Comparison of ENCODE assay signal across 17 cellular contexts in the genomic region with DNA sequence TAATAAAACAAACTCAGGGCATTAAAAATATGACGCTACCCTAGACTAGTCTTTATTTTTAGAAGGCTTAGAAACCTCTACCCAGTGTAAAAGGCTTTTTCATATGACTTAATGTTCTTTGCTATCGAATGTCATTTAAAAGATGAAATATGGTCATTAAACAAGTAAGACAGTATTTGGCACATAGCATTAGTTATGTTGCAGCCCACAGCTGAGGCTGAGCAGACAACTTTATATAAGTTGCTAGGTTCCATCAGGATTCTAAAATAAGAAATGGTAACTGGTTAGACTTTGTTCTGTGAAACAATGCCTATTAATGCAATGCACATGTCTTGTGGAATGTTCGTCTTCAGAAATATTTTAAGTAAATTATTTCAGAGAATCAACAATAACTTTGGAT. TPM values are rescaled to one million over a fixed set of nuclear protein-coding genes. Genes with fewer than 3 reads are reported as not detected.
A peak's percentile ranks its signal among the peaks of the same experiment; 100 is the strongest.
DNase-seq lines count a peak whose midpoint lies in the region; ATAC-seq, FAIRE-seq and TF ChIP-seq lines count a peak whose summit lies in the region.
"Had no signal": no experiment of that assay in that cellular context is flagged by ENCODE, and none has a peak within 500 bp of the region (broad histone marks: within the 10 kb centered on the region; RNA-seq: fewer than 3 reads in every experiment).

No MANE protein-coding gene starts in this region.

- H4K20me1 ChIP-seq in astrocyte (ENCODE audit: insufficient read depth, low read length) (no peaks in the 10 kb centered on the region), PC-3 (ENCODE audit: low read length) (no peaks in the 10 kb centered on the region)

- intact Hi-C loops in PC-3 (cut with micrococcal nuclease), result no loop called here

- H3K9ac ChIP-seq in astrocyte (ENCODE audit: low read length), result no peak overlapping the region
- no peak overlapping the region for H3K9ac ChIP-seq in PC-3 (ENCODE audit: low read length)

- no peaks in the 10 kb centered on the region for H3K4me1 Mint-ChIP-seq in astrocyte (ENCODE audit: low read depth, unreplicated experiment)
- H3K4me1 Mint-ChIP-seq: CD4-positive, CD25-positive, alpha-beta regulatory T cell; CD8-positive, alpha-beta memory T cell; IgD-negative memory B cell had no signal

- TF ChIP-seq CTCF in astrocyte (IDR thresholded peaks at IDR 0.05; ENCODE audit: insufficient read depth, low read depth, low read length) (no peak), PC-3 (conservative IDR thresholded peaks at IDR 0.05; ENCODE audit: low read depth, low read length) (no peak)

- H3K27me3 ChIP-seq in astrocyte (ENCODE audit: insufficient read depth, low read length) (no peaks in the 10 kb centered on the region), PC-3 (ENCODE audit: low read length) (no peaks in the 10 kb centered on the region)
- H3K27me3 ChIP-seq: BE2C had no signal

- H3K9me3 ChIP-seq in astrocyte (ENCODE audit: insufficient read depth, low read depth, low read length) (no peaks in the 10 kb centered on the region), PC-3 (ENCODE audit: low read length) (no peaks in the 10 kb centered on the region)
- H3K9me3 ChIP-seq: BE2C had no signal

- H3F3A ChIP-seq in PC-3 (ENCODE audit: low read length, unreplicated experiment), result no peaks in the 10 kb centered on the region

- no peak overlapping the region for H2AFZ ChIP-seq in astrocyte (ENCODE audit: low read depth, low read length)
- no peak overlapping the region for H2AFZ ChIP-seq in PC-3 (ENCODE audit: low read length)

- POLR2A ChIA-PET in PC-3 (lab: Charles Lee; ENCODE audit: unreplicated experiment), result interaction anchor here (0.6 to 1.1 kb wide), 3 partner anchors 10 to 93 kb away, joined by 3 to 6 read pairs (median 3); no protein-coding TSS in a partner anchor

- H3K36me3 Mint-ChIP-seq in astrocyte (ENCODE audit: low read depth, unreplicated experiment), result no peaks in the 10 kb centered on the region
- H3K36me3 Mint-ChIP-seq: CD4-positive, CD25-positive, alpha-beta regulatory T cell; CD8-positive, alpha-beta memory T cell had no signal

- H3K4me2 ChIP-seq in astrocyte (ENCODE audit: low read length), result no peak overlapping the region
- no peak overlapping the region for H3K4me2 ChIP-seq in PC-3 (ENCODE audit: low read length)

- H3K4me1 ChIP-seq in astrocyte (ENCODE audit: insufficient read depth, low read length), result no peaks in the 10 kb centered on the region
- no peaks in the 10 kb centered on the region for H3K4me1 ChIP-seq in PC-3 (ENCODE audit: insufficient read depth, low read length)
- H3K4me1 ChIP-seq: BE2C had no signal

- H3K4me3 Mint-ChIP-seq in astrocyte (ENCODE audit: unreplicated experiment), result no peak overlapping the region
- H3K4me3 Mint-ChIP-seq: CD4-positive, CD25-positive, alpha-beta regulatory T cell; CD8-positive, alpha-beta memory T cell; H9; IgD-negative memory B cell had no signal

- H3K36me3 ChIP-seq in astrocyte (ENCODE audit: insufficient read depth, low read length) (no peaks in the 10 kb centered on the region), PC-3 (ENCODE audit: low read depth, low read length) (no peaks in the 10 kb centered on the region)
- H3K36me3 ChIP-seq: BE2C had no signal

- H3K27ac ChIP-seq in astrocyte (ENCODE audit: low read depth, low read length) (no peak overlapping the region), PC-3 (ENCODE audit: low read length) (no peak overlapping the region)

- peak; percentile 54 for FAIRE-seq in astrocyte (lab: Jason Lieb, UNC)
- FAIRE-seq: HepG2 had no signal

- CTCF ChIA-PET in PC-3 (lab: Charles Lee), result no interaction called here

- no peak for ATAC-seq in PC-3
- ATAC-seq: HepG2 had no signal

- H3K9me3 Mint-ChIP-seq in astrocyte (ENCODE audit: unreplicated experiment), result no peaks in the 10 kb centered on the region
- H3K9me3 Mint-ChIP-seq: CD8-positive, alpha-beta memory T cell; H9; IgD-negative memory B cell had no signal

- DNase-seq in EH (ENCODE audit: low read depth), result peak; percentile 46
- no peak for DNase-seq in astrocyte (ENCODE audit: low read depth)
- peak; percentile 18 for DNase-seq in myocyte (ENCODE audit: low read depth)
- DNase-seq in stimulated activated CD4-positive, alpha-beta T cell treated with anti-CD3 and anti-CD28 coated beads, Interleukin-15, amount 100 ng/mL, for 24 hours, result no peak
- no peak for DNase-seq in PC-3
- DNase-seq in DMS79 treated with DMSO at 0.1 percent for 48 hours (lab: John Stamatoyannopoulos, UW), result no peak
- DNase-seq: BE2C; C1 segment of cervical spinal cord; CD4-positive, CD25-positive, alpha-beta regulatory T cell; CD8-positive, alpha-beta memory T cell; COR-L47; DMS 273 treated with DMSO at 0.1 percent for 48 hours; DMS53; GF-D8; H9 had no signal

- no peaks in the 10 kb centered on the region for H3K79me2 ChIP-seq in astrocyte (ENCODE audit: insufficient read depth, low read length)
- H3K79me2 ChIP-seq in PC-3 (ENCODE audit: low read length), result no peaks in the 10 kb centered on the region

- BruUV-seq in PC-3 (replicated peaks; lab: Mats Ljungman, UMichigan), result no TSS peak

- no peak overlapping the region for H3K4me3 ChIP-seq in astrocyte (ENCODE audit: insufficient read depth, low read depth, low read length)
- no peak overlapping the region for H3K4me3 ChIP-seq in PC-3 (ENCODE audit: low read length)

- no peaks in the 10 kb centered on the region for H3K9me2 ChIP-seq in PC-3 (replicated peaks; ENCODE audit: low read length)

- H3K27ac Mint-ChIP-seq in astrocyte (ENCODE audit: unreplicated experiment), result no peak overlapping the region
- H3K27ac Mint-ChIP-seq: CD4-positive, CD25-positive, alpha-beta regulatory T cell; CD8-positive, alpha-beta memory T cell; H9; IgD-negative memory B cell had no signal

- H3K27me3 Mint-ChIP-seq in astrocyte (ENCODE audit: low read depth, unreplicated experiment), result no peaks in the 10 kb centered on the region

RNA-seq across cellular contexts. Expression of gene PRSS12, which starts 10.4 kb away (rescaled TPM):
- 2.1 and 4.1 TPM in 2 replicates for total RNA-seq in astrocyte
- total RNA-seq in myocyte, result 1.5 and 7.3 TPM in 2 replicates
- polyA plus RNA-seq in myocyte (2012), result 3.7 TPM
- 0.58 and 1.5 TPM in 2 replicates for total RNA-seq in PC-3 (2014; rRNA removed)
- total RNA-seq: CD4-positive, CD25-positive, alpha-beta regulatory T cell; CD8-positive, alpha-beta memory T cell had no signal
- polyA plus RNA-seq: CD8-positive, alpha-beta memory T cell; HepG2; IgD-negative memory B cell had no signal

Comparison
In these comparisons a context has a peak if more than half of its experiments do, and no peak if none do; other contexts are left out.
1. DNase-seq: peak in EH (single experiment) and myocyte (single experiment); none in astrocyte (single experiment), stimulated activated CD4-positive, alpha-beta T cell treated with anti-CD3 and anti-CD28 coated beads, Interleukin-15, amount 100 ng/mL, for 24 hours (single experiment), PC-3 (single experiment) and DMS79 treated with DMSO at 0.1 percent for 48 hours (single experiment).